ENCODE assay signal across 22 cellular contexts in genomic region chr12:115870527-115870926, GRCh38.
A peak's percentile ranks its signal among the peaks of the same experiment; 100 is the strongest.
DNase-seq lines count a peak whose midpoint lies in the region; ATAC-seq and TF ChIP-seq lines count a peak whose summit lies in the region.
"Had no signal": no experiment of that assay in that cellular context is flagged by ENCODE, and none has a peak within 500 bp of the region (broad histone marks: within the 10 kb centered on the region; RNA-seq: fewer than 3 reads in every experiment).

No MANE protein-coding gene starts in this region.

- no peak overlapping the region for H3K27ac Mint-ChIP-seq in activated T-cell treated with anti-CD3 and anti-CD28 coated beads, Interleukin-2, amount 50 U/mL, for 72 hours
- H3K27ac Mint-ChIP-seq: activated naive CD8-positive, alpha-beta T cell treated with anti-CD3 and anti-CD28 coated beads for 36 hours; activated T-helper 17 cell treated with anti-CD3 and anti-CD28 coated beads, Interleukin-2, amount 50 U/mL, for 72 hours; stimulated activated effector memory CD8-positive, alpha-beta T cell treated with anti-CD3 and anti-CD28 coated beads, Interleukin-12 subunit alpha, Interleukin-12 subunit beta, amount 100 ng/mL, for 72 hours; WTC11 had no signal

- H3K4me3 Mint-ChIP-seq in activated T-cell treated with anti-CD3 and anti-CD28 coated beads, Interleukin-2, amount 50 U/mL, for 72 hours: no peak overlapping the region
- H3K4me3 Mint-ChIP-seq: activated naive CD8-positive, alpha-beta T cell treated with anti-CD3 and anti-CD28 coated beads for 36 hours; activated T-helper 17 cell treated with anti-CD3 and anti-CD28 coated beads, Interleukin-2, amount 50 U/mL, for 72 hours; stimulated activated effector memory CD8-positive, alpha-beta T cell treated with anti-CD3 and anti-CD28 coated beads, Interleukin-12 subunit alpha, Interleukin-12 subunit beta, amount 100 ng/mL, for 72 hours; WTC11 had no signal

- H3K9me3 Mint-ChIP-seq in activated T-cell treated with anti-CD3 and anti-CD28 coated beads, Interleukin-2, amount 50 U/mL, for 72 hours: no peaks in the 10 kb centered on the region
- H3K9me3 Mint-ChIP-seq: activated naive CD8-positive, alpha-beta T cell treated with anti-CD3 and anti-CD28 coated beads for 36 hours; activated T-helper 17 cell treated with anti-CD3 and anti-CD28 coated beads, Interleukin-2, amount 50 U/mL, for 72 hours had no signal

- H3K4me1 Mint-ChIP-seq in activated T-cell treated with anti-CD3 and anti-CD28 coated beads, Interleukin-2, amount 50 U/mL, for 72 hours (ENCODE audit: low read depth): no peaks in the 10 kb centered on the region
- H3K4me1 Mint-ChIP-seq: activated naive CD8-positive, alpha-beta T cell treated with anti-CD3 and anti-CD28 coated beads for 36 hours; activated T-helper 17 cell treated with anti-CD3 and anti-CD28 coated beads, Interleukin-2, amount 50 U/mL, for 72 hours; stimulated activated effector memory CD8-positive, alpha-beta T cell treated with anti-CD3 and anti-CD28 coated beads, Interleukin-12 subunit alpha, Interleukin-12 subunit beta, amount 100 ng/mL, for 72 hours had no signal

- DNase-seq in ELF-1 (ENCODE audit: low read depth, low spot score): peak; percentile 40
- DNase-seq in islet precursor cell: peak; percentile 90
- DNase-seq in activated T-cell treated with anti-CD3 and anti-CD28 coated beads, Interleukin-2, amount 50 U/mL, for 72 hours: no peak
- DNase-seq in stimulated activated CD8-positive, alpha-beta memory T cell treated with anti-CD3 and anti-CD28 coated beads, Interleukin-4, amount 100 ng/mL, for 48 hours: no peak
- DNase-seq in midbrain (lab: John Stamatoyannopoulos, UW): no peak
- DNase-seq: activated CD4-positive, alpha-beta T cell treated with anti-CD3 and anti-CD28 coated beads, Interleukin-2, amount 50 U/mL, for 1 hour; activated naive CD8-positive, alpha-beta T cell treated with anti-CD3 and anti-CD28 coated beads for 36 hours; cerebellar nuclear complex; glutamatergic neuron; HCEC 1CT; IMR-90; mesenchymal stem cell; NCI-H2081; occipital lobe; substantia nigra; T-helper 9 cell had no signal

- peaks cover 36% of the 10 kb centered on the region for H3K27me3 Mint-ChIP-seq in activated T-cell treated with anti-CD3 and anti-CD28 coated beads, Interleukin-2, amount 50 U/mL, for 72 hours (ENCODE audit: low read depth)

- no peaks in the 10 kb centered on the region for H3K36me3 Mint-ChIP-seq in activated T-cell treated with anti-CD3 and anti-CD28 coated beads, Interleukin-2, amount 50 U/mL, for 72 hours (ENCODE audit: insufficient read depth in 2 of 2)
- H3K36me3 Mint-ChIP-seq: activated naive CD8-positive, alpha-beta T cell treated with anti-CD3 and anti-CD28 coated beads for 36 hours; stimulated activated effector memory CD8-positive, alpha-beta T cell treated with anti-CD3 and anti-CD28 coated beads, Interleukin-12 subunit alpha, Interleukin-12 subunit beta, amount 100 ng/mL, for 72 hours; WTC11 had no signal

- peak overlapping the region; percentile 99 for H3K27ac ChIP-seq in 22Rv1
- H3K27ac ChIP-seq in VCaP: peak overlapping the region; percentile 94; the same call in 1 of the 2 replicates
- H3K27ac ChIP-seq: ascending aorta had no signal

- TF ChIP-seq CTCF in 22Rv1 (IDR thresholded peaks at IDR 0.05) (no peak), VCaP (conservative IDR thresholded peaks at IDR 0.05) (no peak)

- no peak for ATAC-seq in activated T-cell treated with anti-CD3 and anti-CD28 coated beads, Interleukin-2, amount 50 U/mL, for 72 hours (replicated peaks in 1 of 2)
- ATAC-seq: activated T-helper 17 cell treated with anti-CD3 and anti-CD28 coated beads, Interleukin-2, amount 50 U/mL, for 72 hours; stimulated activated effector memory CD8-positive, alpha-beta T cell treated with anti-CD3 and anti-CD28 coated beads, Interleukin-12 subunit alpha, Interleukin-12 subunit beta, amount 100 ng/mL, for 72 hours; WTC11 had no signal

Comparison
In these comparisons a context has a peak if more than half of its experiments do, and no peak if none do; other contexts are left out.
1. DNase-seq: peak in ELF-1 (single experiment) and islet precursor cell (single experiment); none in activated T-cell treated with anti-CD3 and anti-CD28 coated beads, Interleukin-2, amount 50 U/mL, for 72 hours (0 of 2), stimulated activated CD8-positive, alpha-beta memory T cell treated with anti-CD3 and anti-CD28 coated beads, Interleukin-4, amount 100 ng/mL, for 48 hours (single experiment) and midbrain (single experiment).